In genomic region chr2:126781206-126781605, GRCh38 we compare ENCODE assay signal across 19 cellular contexts.
"Had no signal": no experiment of that assay in that cellular context is flagged by ENCODE, and none has a peak within 500 bp of the region (broad histone marks: within the 10 kb centered on the region; RNA-seq: fewer than 3 reads in every experiment).

No MANE protein-coding gene starts in this region.

- DNase-seq: IMR-90, Kasumi-1, KG1, MM.1S, NCI-H1092 treated with DMSO at 0.1 percent for 48 hours, NCI-H1436, NCI-H187, NCI-H2029, NCI-H2081 treated with DMSO at 0.1 percent for 48 hours, NCI-H2171, NCI-H226, NCI-H446, NCI-H510A, NCI-H524 treated with DMSO at 0.1 percent for 48 hours, NCI-H69, NCI-H774, RPMI8226, SHP77, SK-N-SH had no signal

- H3K9me3 ChIP-seq: SK-N-SH had no signal
